Comparison of ENCODE assay signal across 23 cellular contexts in genomic region chr14:52907949-52908348, GRCh38.
"Had no signal": no experiment of that assay in that cellular context is flagged by ENCODE, and none has a peak within 500 bp of the region (broad histone marks: within the 10 kb centered on the region; RNA-seq: fewer than 3 reads in every experiment).

No MANE protein-coding gene starts in this region.

- H3K36me3 ChIP-seq: breast epithelium, esophagus squamous epithelium had no signal

- ATAC-seq: heart right ventricle; left ventricle myocardium superior; natural killer cell treated with Interleukin-12 subunit alpha and Interleukin-12 subunit beta and Interleukin-15 and Interleukin-18, amount 100 ng/mL, for 72 hours had no signal

- DNase-seq: activated CD4-positive, CD25-positive, alpha-beta regulatory T cell treated with anti-CD3 and anti-CD28 coated beads, Interleukin-2, amount 50 U/mL, for 72 hours; activated CD8-positive, alpha-beta memory T cell treated with anti-CD3 and anti-CD28 coated beads for 24 hours; activated CD8-positive, alpha-beta memory T cell treated with anti-CD3 and anti-CD28 coated beads, Interleukin-2, amount 50 U/mL, for 48 hours; activated effector memory CD4-positive, alpha-beta T cell treated with Interleukin-2 at 50 U/mL for 16 hours; activated naive CD4-positive, alpha-beta T cell treated with anti-CD3 and anti-CD28 coated beads, Interleukin-2, amount 50 U/mL, for 16 hours; activated T-cell treated with anti-CD3 and anti-CD28 coated beads, Interleukin-2, amount 50 U/mL, for 48 hours; aorta; effector CD8-positive, alpha-beta T cell; esophagus squamous epithelium; heart right ventricle; left ventricle myocardium superior; posterior cingulate gyrus; stimulated activated CD4-positive, alpha-beta T cell treated with anti-CD3 and anti-CD28 coated beads, Interleukin-12 subunit alpha, Interleukin-12 subunit beta, amount 100 ng/mL, for 4 hours; stimulated activated CD4-positive, alpha-beta T cell treated with anti-CD3 and anti-CD28 coated beads, Interleukin-1b, Interleukin-23, amount 100 ng/mL, for 48 hours; stimulated activated CD8-positive, alpha-beta memory T cell treated with anti-CD3 and anti-CD28 coated beads, Interleukin-4, amount 100 ng/mL, for 48 hours; stimulated activated naive CD4-positive, alpha-beta T cell; T1000 had no signal

- FAIRE-seq: endothelial cell of umbilical vein had no signal

- H3K9me3 ChIP-seq: breast epithelium, esophagus squamous epithelium, heart right ventricle, tibial nerve had no signal

- H3K4me3 Mint-ChIP-seq: dendritic cell treated with granulocyte-macrophage colony-stimulating factor and Interleukin-4, amounts not matched to agents 40 ng/mL and 50 ng/mL, for 4 days; memory B cell; natural killer cell treated with Interleukin-12 subunit alpha and Interleukin-12 subunit beta and Interleukin-15 and Interleukin-18, amount 100 ng/mL, for 72 hours had no signal

- H3K27me3 ChIP-seq: breast epithelium, esophagus squamous epithelium, heart right ventricle, tibial nerve had no signal

- H3K4me3 ChIP-seq: breast epithelium, esophagus squamous epithelium, heart right ventricle, tibial nerve had no signal

- H3K9me3 Mint-ChIP-seq: dendritic cell treated with granulocyte-macrophage colony-stimulating factor and Interleukin-4, amounts not matched to agents 40 ng/mL and 50 ng/mL, for 4 days; memory B cell; natural killer cell treated with Interleukin-12 subunit alpha and Interleukin-12 subunit beta and Interleukin-15 and Interleukin-18, amount 100 ng/mL, for 72 hours had no signal

- H3K36me3 Mint-ChIP-seq: memory B cell; natural killer cell treated with Interleukin-12 subunit alpha and Interleukin-12 subunit beta and Interleukin-15 and Interleukin-18, amount 100 ng/mL, for 72 hours had no signal

- H3K27ac ChIP-seq: breast epithelium, esophagus squamous epithelium had no signal

- H3K4me1 ChIP-seq: breast epithelium had no signal

- H3K27me3 Mint-ChIP-seq: natural killer cell treated with Interleukin-12 subunit alpha and Interleukin-12 subunit beta and Interleukin-15 and Interleukin-18, amount 100 ng/mL, for 72 hours had no signal

- H3K27ac Mint-ChIP-seq: dendritic cell treated with granulocyte-macrophage colony-stimulating factor and Interleukin-4, amounts not matched to agents 40 ng/mL and 50 ng/mL, for 4 days; memory B cell; natural killer cell treated with Interleukin-12 subunit alpha and Interleukin-12 subunit beta and Interleukin-15 and Interleukin-18, amount 100 ng/mL, for 72 hours had no signal
